ENCODE assay signal across 19 cellular contexts in the genomic region with DNA sequence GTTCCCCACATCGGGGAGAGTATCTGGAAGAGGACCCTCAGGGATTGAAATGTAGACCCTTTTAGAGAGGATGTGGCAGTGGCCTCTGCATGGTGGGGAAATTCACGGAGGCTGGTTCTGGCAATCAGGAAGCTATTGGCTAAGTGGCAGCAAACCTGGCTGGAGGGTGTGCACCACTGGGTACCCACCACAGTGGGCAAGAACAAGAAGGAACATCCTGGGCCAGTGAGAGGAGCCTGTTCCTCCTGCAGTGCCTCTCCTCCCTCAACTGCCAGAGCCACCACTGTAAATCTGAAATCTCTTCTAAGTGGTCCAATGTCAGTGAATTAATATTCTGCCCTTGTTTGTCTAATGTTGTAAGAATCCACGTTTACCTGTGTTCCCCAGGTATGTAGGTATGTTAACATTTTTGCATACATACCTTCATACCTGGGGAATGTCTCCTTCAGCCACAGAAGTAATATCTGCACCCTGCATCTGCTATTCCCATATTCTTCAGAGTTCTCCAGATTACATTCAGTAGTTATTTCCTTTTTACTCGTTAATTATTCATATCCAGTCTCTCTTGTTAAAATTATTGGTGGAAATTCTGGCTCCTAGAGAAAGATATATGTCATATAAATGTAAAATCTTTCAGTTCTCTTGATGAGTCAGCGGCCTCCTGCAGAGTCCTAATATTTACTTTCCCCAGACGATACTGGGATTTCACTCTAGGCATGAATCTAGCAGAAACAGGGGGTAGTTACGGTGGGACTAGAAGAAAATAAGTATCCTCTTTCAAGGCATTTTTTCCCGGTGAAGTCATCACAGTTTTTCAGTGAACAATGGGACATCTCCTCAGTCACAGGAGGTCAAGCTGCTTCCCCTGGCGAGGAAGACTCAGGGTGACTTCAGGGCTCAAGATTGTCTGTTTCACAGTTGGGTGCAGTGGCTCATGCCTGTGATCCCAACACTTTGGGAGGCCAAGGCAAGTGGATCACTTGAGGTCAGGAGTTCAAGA.
DNase-seq lines count a peak whose midpoint lies in the region; ATAC-seq, FAIRE-seq and TF ChIP-seq lines count a peak whose summit lies in the region.
"Had no signal": no experiment of that assay in that cellular context is flagged by ENCODE, and none has a peak within 500 bp of the region (broad histone marks: within the 10 kb centered on the region; RNA-seq: fewer than 3 reads in every experiment).

No MANE protein-coding gene starts in this region.

- H3K56ac ChIP-seq in H1 (replicated peaks; ENCODE audit: insufficient read length, low read depth, low read length) (no peak overlapping the region), mesendoderm (ENCODE audit: low read length) (no peak overlapping the region)

- H2BK120ac ChIP-seq in H1 (replicated peaks; ENCODE audit: low read depth, low read length) (no peak overlapping the region), mesendoderm (ENCODE audit: low read depth, low read length) (peak overlapping the region; percentile 86)

- H3K79me2 ChIP-seq in H1 (ENCODE audit: control insufficient read depth in 1 of 2, insufficient read depth in 2 of 2, low read length in 2 of 2) (no peaks in the 10 kb centered on the region), mesendoderm (ENCODE audit: control insufficient read depth, insufficient read depth, low read length) (no peaks in the 10 kb centered on the region)

- H3K4me1 ChIP-seq in H1 (replicated peaks in 1 of 4; ENCODE audit: control insufficient read depth in 3 of 4, insufficient read depth in 4 of 4, low read length in 3 of 4) (no peaks in the 10 kb centered on the region), mesendoderm (ENCODE audit: control insufficient read depth, low read depth, low read length) (peaks cover 8% of the 10 kb centered on the region)
- H3K4me1 ChIP-seq: pancreas had no signal

- H4K20me1 ChIP-seq in H1 (replicated peaks in 1 of 2; ENCODE audit: control insufficient read depth in 1 of 2, insufficient read depth in 2 of 2, low read length in 2 of 2) = no peaks in the 10 kb centered on the region

- no peak overlapping the region for H2BK20ac ChIP-seq in H1 (ENCODE audit: low read length)

- POLR2A ChIA-PET in H1 (lab: Charles Lee; ENCODE audit: partially characterized antibody) = no interaction called here

- WGBS in H1 (ENCODE audit: extremely low coverage in 1 of 2, insufficient coverage in 1 of 2, insufficient read length in 1 of 2, insufficient replicate concordance in 2 of 2, low coverage in 1 of 2, low lambda C conversion rate in 2 of 2, missing lambda C conversion rate in 1 of 2), 2 experiments = 67% methylated on average over 9 of the region's 9 CpGs; no CpG with 5 or more reads in 1 of the 2 experiments
- WGBS in mesendoderm (ENCODE audit: extremely low coverage, insufficient coverage, low lambda C conversion rate) = no CpG with 5 or more reads among the region's 9 CpGs

- H3K79me1 ChIP-seq in H1 (ENCODE audit: low read depth, low read length) (no peaks in the 10 kb centered on the region), mesendoderm (ENCODE audit: low read length) (no peaks in the 10 kb centered on the region)

- no peak overlapping the region for H3K4me3 ChIP-seq in MG63
- H3K4me3 ChIP-seq in H1 (ENCODE audit: extremely low read depth in 1 of 4, insufficient read depth in 2 of 4, low read depth in 3 of 4, low read length in 4 of 4) = no peak overlapping the region
- no peak overlapping the region for H3K4me3 ChIP-seq in mesendoderm (ENCODE audit: low read length)
- H3K4me3 ChIP-seq: pancreas had no signal

- H3K18ac ChIP-seq in H1 (ENCODE audit: extremely low read depth, low read length) (no peak overlapping the region), mesendoderm (ENCODE audit: low read length) (peak overlapping the region; percentile 93)

- no peak overlapping the region for H2BK5ac ChIP-seq in H1 (ENCODE audit: low read depth, low read length)
- peak overlapping the region; percentile 25 for H2BK5ac ChIP-seq in mesendoderm (ENCODE audit: low read length)

- no peak for ATAC-seq in GM18873 (IDR thresholded peaks at IDR 0.05; ENCODE audit: low FRiP score, unreplicated experiment)
- ATAC-seq: activated T-cell treated with anti-CD3 and anti-CD28 coated beads, Interleukin-2, amount 50 U/mL, for 4 hours; esophagus mucosa; Right ventricle myocardium inferior had no signal

- intact Hi-C loops in Calu3 (cut with micrococcal nuclease; ENCODE audit: unreplicated experiment) = loop anchor here (5.0 kb wide), 1 partner anchor 35 kb away; no protein-coding TSS in a partner anchor

- FAIRE-seq in H1 (lab: Jason Lieb, UNC) = no peak
- FAIRE-seq: D721Med, pancreas had no signal

- H3K9ac ChIP-seq in H1 (replicated peaks in 1 of 4; ENCODE audit: extremely low read depth in 1 of 4, low read depth in 3 of 4, low read length in 3 of 4) = no peak overlapping the region
- no peak overlapping the region for H3K9ac ChIP-seq in mesendoderm (ENCODE audit: low read length)

- H3K4ac ChIP-seq in H1 (replicated peaks; ENCODE audit: insufficient read length, low read depth, low read length) (no peak overlapping the region), mesendoderm (ENCODE audit: low read depth, low read length) (peak overlapping the region; percentile 90)

- H3K27me3 ChIP-seq in MG63 = no peaks in the 10 kb centered on the region
- no peaks in the 10 kb centered on the region for H3K27me3 ChIP-seq in H1 (replicated peaks in 1 of 4; ENCODE audit: control insufficient read depth in 3 of 4, extremely low read depth in 1 of 4, insufficient read depth in 3 of 4, low read length in 3 of 4)
- H3K27me3 ChIP-seq in mesendoderm (ENCODE audit: insufficient read depth, low read length, poor library complexity) = no peaks in the 10 kb centered on the region
- H3K27me3 ChIP-seq: pancreas had no signal

- H4K5ac ChIP-seq in H1 (ENCODE audit: insufficient read length, low read depth, low read length) (no peak overlapping the region), mesendoderm (ENCODE audit: low read length) (no peak overlapping the region)

- no peaks in the 10 kb centered on the region for H3K9me3 Mint-ChIP-seq in Calu3 (ENCODE audit: low read depth, unreplicated experiment)
- H3K9me3 Mint-ChIP-seq: activated T-cell treated with anti-CD3 and anti-CD28 coated beads, Interleukin-2, amount 50 U/mL, for 4 hours; T-helper 2 cell treated with Interferon-gamma antibody and Interleukin-4, amounts not matched to agents 5 μg/mL and 100 μg/mL, for 36 hours had no signal

- no peak for DNase-seq in Calu3
- peak; percentile 82 for DNase-seq in MG63
- DNase-seq in H1 (ENCODE audit: low read depth in 1 of 2, low spot score in 2 of 2) = peak in 1 of 2 experiments; percentile 50
- peak; percentile 99 for DNase-seq in mesendoderm
- DNase-seq in NCI-H69 (lab: John Stamatoyannopoulos, UW) = no peak
- no peak for DNase-seq in activated effector memory CD4-positive, alpha-beta T cell treated with Interleukin-2 at 50 U/mL for 16 hours
- DNase-seq in medulla oblongata (ENCODE audit: extremely low spot score) = no peak
- DNase-seq: activated T-cell treated with anti-CD3 and anti-CD28 coated beads, Interleukin-2, amount 50 U/mL, for 4 hours; cortex of kidney; GOT3; MM.1S; NCI-H2107; NCI-H774; pancreas had no signal

- H3K4me3 Mint-ChIP-seq in Calu3 (ENCODE audit: low read depth, unreplicated experiment) = no peak overlapping the region
- H3K4me3 Mint-ChIP-seq: activated T-cell treated with anti-CD3 and anti-CD28 coated beads, Interleukin-2, amount 50 U/mL, for 4 hours; T-helper 2 cell treated with Interferon-gamma antibody and Interleukin-4, amounts not matched to agents 5 μg/mL and 100 μg/mL, for 36 hours had no signal

- H3K23me2 ChIP-seq in H1 (ENCODE audit: low read depth, low read length) = no peaks in the 10 kb centered on the region

- no peak overlapping the region; the same call in 1 of the 2 replicates for H2BK12ac ChIP-seq in H1 (ENCODE audit: low read depth, low read length)

- H3K36me3 ChIP-seq in MG63 (no peaks in the 10 kb centered on the region), H1 (ENCODE audit: control insufficient read depth in 2 of 4, insufficient read depth in 4 of 4, low read length in 3 of 4) (no peaks in the 10 kb centered on the region), mesendoderm (ENCODE audit: control insufficient read depth, insufficient read depth, low read length) (no peaks in the 10 kb centered on the region)
- H3K36me3 ChIP-seq: pancreas had no signal

- no peak overlapping the region for H2BK15ac ChIP-seq in H1 (ENCODE audit: low read length)
- H2BK15ac ChIP-seq in mesendoderm (replicated peaks; ENCODE audit: low read depth) = no peak overlapping the region

- no peak overlapping the region for H3K14ac ChIP-seq in H1 (ENCODE audit: insufficient read length)

- H4K8ac ChIP-seq in H1 (ENCODE audit: extremely low read depth, insufficient read depth, low read length) (no peak overlapping the region), mesendoderm (ENCODE audit: low read depth, low read length) (no peak overlapping the region)

- no peaks in the 10 kb centered on the region for H3K27me3 Mint-ChIP-seq in Calu3 (ENCODE audit: unreplicated experiment)

- H3K23ac ChIP-seq in H1 (ENCODE audit: insufficient read length) (no peak overlapping the region), mesendoderm (ENCODE audit: low read length) (no peak overlapping the region)

- peak overlapping the region; percentile 69 for H3K27ac Mint-ChIP-seq in Calu3 (ENCODE audit: unreplicated experiment)
- H3K27ac Mint-ChIP-seq: T-helper 2 cell treated with Interferon-gamma antibody and Interleukin-4, amounts not matched to agents 5 μg/mL and 100 μg/mL, for 36 hours had no signal

- TF ChIP-seq CTCF in Calu3 (IDR thresholded peaks at IDR 0.05; ENCODE audit: unreplicated experiment) (no peak), H1 (IDR thresholded peaks at IDR 0.05; ENCODE audit: control extremely low read depth in 1 of 3, insufficient read depth in 1 of 3, low read depth in 1 of 3, low read length in 3 of 3) (no peak)

- H3K4me1 Mint-ChIP-seq in Calu3 (ENCODE audit: low read depth, unreplicated experiment) = peaks cover 20% of the 10 kb centered on the region

- no peak overlapping the region for H2AK5ac ChIP-seq in H1 (ENCODE audit: low read depth, low read length)
- H2AK5ac ChIP-seq in mesendoderm (ENCODE audit: low read length) = no peak overlapping the region

- CTCF ChIA-PET in Calu3 (lab: Charles Lee) = no interaction called here
- CTCF ChIA-PET in H1 (lab: Charles Lee; ENCODE audit: partially characterized antibody) = interaction anchor here (1.0 to 1.1 kb wide), 2 partner anchors 48 to 120 kb away, joined by 3 to 4 read pairs; no protein-coding TSS in a partner anchor

- no peak for TF ChIP-seq POLR2A in H1 (IDR thresholded peaks at IDR 0.05; ENCODE audit: control extremely low read depth in 1 of 2, low read depth in 2 of 2, low read length in 2 of 2)

- H3K27ac ChIP-seq in H1 (ENCODE audit: low read depth, low read length) (no peak overlapping the region), mesendoderm (ENCODE audit: low read depth, low read length) (peak overlapping the region; percentile 78)
- H3K27ac ChIP-seq: pancreas had no signal

- H3K9me3 ChIP-seq in MG63 (no peaks in the 10 kb centered on the region; the same call in 1 of the 2 replicates), H1 (ENCODE audit: insufficient read depth in 2 of 2, low read depth in 1 of 2, low read length in 1 of 2) (peaks cover 5 to 7% of the 10 kb centered on the region in 2 experiments; a peak in 2 of 4 replicates)
- H3K9me3 ChIP-seq: pancreas had no signal

- H3K4me2 ChIP-seq in H1 (ENCODE audit: insufficient read depth in 1 of 2, low read depth in 2 of 2, low read length in 2 of 2) = no peak overlapping the region
- H3K4me2 ChIP-seq in mesendoderm (ENCODE audit: low read length) = no peak overlapping the region

- no peak overlapping the region for H4K91ac ChIP-seq in H1 (replicated peaks; ENCODE audit: insufficient read length, low read length)

- no peak for TF ChIP-seq EP300 in H1 (IDR thresholded peaks at IDR 0.05; ENCODE audit: borderline replicate concordance in 1 of 2, low read depth in 2 of 2, low read length in 2 of 2)

- TF ChIP-seq RAD21 in H1 (IDR thresholded peaks at IDR 0.05 in 1 of 2, conservative IDR thresholded peaks at IDR 0.05 in 1 of 2; ENCODE audit: low read depth in 2 of 2, low read length in 2 of 2) = no peak

- H3K36me3 Mint-ChIP-seq in Calu3 (ENCODE audit: insufficient read depth, unreplicated experiment) = no peaks in the 10 kb centered on the region

- H2AFZ ChIP-seq in H1 (ENCODE audit: low read length) = no peak overlapping the region

- BruUV-seq in Calu3 (replicated peaks; lab: Mats Ljungman, UMichigan) = no TSS peak

Comparison
In these comparisons a context has a peak if more than half of its experiments do, and no peak if none do; other contexts are left out.
1. DNase-seq: peak in MG63 (single experiment) and mesendoderm (single experiment); none in Calu3 (single experiment), NCI-H69 (single experiment), activated effector memory CD4-positive, alpha-beta T cell treated with Interleukin-2 at 50 U/mL for 16 hours (single experiment) and medulla oblongata (single experiment).